16 cellular contexts compared by ENCODE assay signal in the genomic region with DNA sequence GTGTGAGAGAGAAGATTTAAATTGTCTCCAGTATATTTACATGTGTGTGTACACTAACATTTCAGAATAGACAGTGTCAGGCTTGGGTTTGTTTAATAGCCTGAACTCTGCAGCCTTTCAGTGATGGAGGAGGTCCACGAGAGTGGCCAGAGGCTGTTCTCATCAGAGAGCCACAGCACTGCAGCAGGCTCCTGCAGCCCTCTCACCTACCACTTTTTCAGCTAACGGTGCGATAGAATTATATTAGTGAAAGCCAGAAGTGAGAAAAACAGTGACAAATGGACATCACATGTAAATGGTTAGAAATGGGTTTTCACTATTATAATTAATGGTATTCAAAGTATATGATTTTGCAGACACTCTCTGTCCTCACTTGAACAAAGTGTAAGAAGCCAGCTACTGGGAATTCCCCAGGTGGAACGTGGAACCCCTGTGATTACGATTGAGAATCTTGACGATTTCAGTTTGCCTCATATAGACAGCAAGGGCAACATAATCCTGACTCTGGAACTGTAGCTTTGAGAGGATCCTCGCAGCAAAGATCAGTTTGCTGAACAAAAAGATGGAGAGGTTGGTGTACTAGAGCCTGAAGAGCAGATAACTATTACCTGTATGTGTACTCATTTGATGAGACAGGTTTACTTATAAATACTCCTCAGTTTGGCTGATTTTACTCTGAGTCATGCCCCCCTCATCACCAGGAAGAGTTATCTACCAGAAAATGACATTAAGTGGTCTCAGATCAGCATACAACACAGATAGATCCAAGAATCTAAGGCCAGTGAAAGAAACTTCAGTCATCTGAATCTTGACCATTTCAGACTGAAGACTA. TPM values are rescaled to one million over a fixed set of nuclear protein-coding genes. Genes with fewer than 3 reads are reported as not detected.
DNase-seq lines count a peak whose midpoint lies in the region; ATAC-seq and TF ChIP-seq lines count a peak whose summit lies in the region.
"Had no signal": no experiment of that assay in that cellular context is flagged by ENCODE, and none has a peak within 500 bp of the region (broad histone marks: within the 10 kb centered on the region; RNA-seq: fewer than 3 reads in every experiment).

No MANE protein-coding gene starts in this region.

- TF ChIP-seq POLR2A in GM18505 (IDR thresholded peaks at IDR 0.05; ENCODE audit: borderline replicate concordance, extremely low read depth, insufficient read depth, insufficient read length) = no peak

- intact Hi-C loops in activated CD4-positive, alpha-beta memory T cell treated with anti-CD3 and anti-CD28 coated beads for 36 hours (cut with micrococcal nuclease) = loop anchor here (2.0 kb wide), 2 partner anchors 14 to 26 kb away; no protein-coding TSS in a partner anchor
- intact Hi-C loops in activated B cell treated with CpG ODN at 0.5 μM for 24 hours (cut with micrococcal nuclease) = loop anchor here (2.0 kb wide), 1 partner anchor 14 kb away; no protein-coding TSS in a partner anchor

- no peak overlapping the region for H3K4me3 Mint-ChIP-seq in activated CD4-positive, alpha-beta memory T cell treated with anti-CD3 and anti-CD28 coated beads for 36 hours
- H3K4me3 Mint-ChIP-seq in activated CD4-positive, alpha-beta memory T cell treated with anti-CD3 and anti-CD28 coated beads, Interleukin-2, amount 10 ng/mL, durations not matched to agents 7 days and 5 days = no peak overlapping the region
- no peak overlapping the region for H3K4me3 Mint-ChIP-seq in activated B cell treated with CpG ODN at 0.5 μM for 24 hours
- peak overlapping the region; percentile 19 for H3K4me3 Mint-ChIP-seq in natural killer cell treated with Interleukin-12 subunit alpha and Interleukin-12 subunit beta and Interleukin-15 and Interleukin-18, amount 100 ng/mL, for 72 hours
- H3K4me3 Mint-ChIP-seq: nephron had no signal

- ATAC-seq in GM18520 (IDR thresholded peaks at IDR 0.05; ENCODE audit: unreplicated experiment) = peak; percentile 60
- ATAC-seq in activated B cell treated with CpG ODN at 0.5 μM for 24 hours (ENCODE audit: low read depth) = peak; percentile 42
- no peak for ATAC-seq in natural killer cell treated with Interleukin-12 subunit alpha and Interleukin-12 subunit beta and Interleukin-15 and Interleukin-18, amount 100 ng/mL, for 72 hours
- no peak for ATAC-seq in GM18505 (IDR thresholded peaks at IDR 0.05; ENCODE audit: unreplicated experiment)
- ATAC-seq: left lung had no signal

- peak; percentile 54 for DNase-seq in activated CD4-positive, alpha-beta memory T cell treated with anti-CD3 and anti-CD28 coated beads for 36 hours
- DNase-seq in activated CD4-positive, alpha-beta memory T cell treated with anti-CD3 and anti-CD28 coated beads, Interleukin-2, amount 10 ng/mL, durations not matched to agents 7 days and 5 days = no peak
- DNase-seq in activated B cell treated with CpG ODN at 0.5 μM for 24 hours (no peak), NCI-H128 (lab: John Stamatoyannopoulos, UW; ENCODE audit: unreplicated experiment) (no peak), HPDE6-E6E7 (ENCODE audit: extremely low spot score) (no peak)
- DNase-seq in natural killer cell treated with Interleukin-12 subunit alpha and Interleukin-12 subunit beta and Interleukin-15 and Interleukin-18, amount 100 ng/mL, for 72 hours (ENCODE audit: low spot score) = no peak
- DNase-seq: ACHN; activated CD4-positive, alpha-beta T cell treated with anti-CD3 and anti-CD28 coated beads for 48 hours; central memory CD4-positive, alpha-beta T cell; left lung; NCI-H2107 had no signal

- POLR2A ChIA-PET in activated CD4-positive, alpha-beta memory T cell treated with anti-CD3 and anti-CD28 coated beads for 36 hours (lab: Charles Lee) = interaction anchor here (0.8 to 1.2 kb wide), 7 partner anchors 10 to 36 kb away, joined by 3 to 5 read pairs (median 3); a partner anchor contains a TSS
- POLR2A ChIA-PET in activated CD4-positive, alpha-beta memory T cell treated with anti-CD3 and anti-CD28 coated beads, Interleukin-2, amount 10 ng/mL, durations not matched to agents 7 days and 5 days (lab: Charles Lee) = interaction anchor here (1.1 to 2.1 kb wide), 5 partner anchors 12 to 33 kb away, joined by 3 to 7 read pairs (median 4); no protein-coding TSS in a partner anchor
- POLR2A ChIA-PET in activated B cell treated with CpG ODN at 0.5 μM for 24 hours (lab: Charles Lee) = interaction anchor here (0.9 to 1.3 kb wide), 4 partner anchors 19 to 33 kb away, joined by 3 to 5 read pairs (median 3); no protein-coding TSS in a partner anchor

- H3K36me3 Mint-ChIP-seq in activated CD4-positive, alpha-beta memory T cell treated with anti-CD3 and anti-CD28 coated beads for 36 hours = peaks cover 78% of the 10 kb centered on the region
- peaks cover 90% of the 10 kb centered on the region for H3K36me3 Mint-ChIP-seq in activated CD4-positive, alpha-beta memory T cell treated with anti-CD3 and anti-CD28 coated beads, Interleukin-2, amount 10 ng/mL, durations not matched to agents 7 days and 5 days (ENCODE audit: low read depth)
- H3K36me3 Mint-ChIP-seq in activated B cell treated with CpG ODN at 0.5 μM for 24 hours (ENCODE audit: low read depth) = peaks cover 89% of the 10 kb centered on the region
- H3K36me3 Mint-ChIP-seq in natural killer cell treated with Interleukin-12 subunit alpha and Interleukin-12 subunit beta and Interleukin-15 and Interleukin-18, amount 100 ng/mL, for 72 hours = peaks cover 46% of the 10 kb centered on the region

- no peaks in the 10 kb centered on the region for H3K9me3 Mint-ChIP-seq in activated CD4-positive, alpha-beta memory T cell treated with anti-CD3 and anti-CD28 coated beads for 36 hours
- no peaks in the 10 kb centered on the region for H3K9me3 Mint-ChIP-seq in activated CD4-positive, alpha-beta memory T cell treated with anti-CD3 and anti-CD28 coated beads, Interleukin-2, amount 10 ng/mL, durations not matched to agents 7 days and 5 days
- H3K9me3 Mint-ChIP-seq in activated B cell treated with CpG ODN at 0.5 μM for 24 hours = no peaks in the 10 kb centered on the region
- H3K9me3 Mint-ChIP-seq in natural killer cell treated with Interleukin-12 subunit alpha and Interleukin-12 subunit beta and Interleukin-15 and Interleukin-18, amount 100 ng/mL, for 72 hours = no peaks in the 10 kb centered on the region
- H3K9me3 Mint-ChIP-seq: nephron had no signal

- no peaks in the 10 kb centered on the region for H3K27me3 Mint-ChIP-seq in activated CD4-positive, alpha-beta memory T cell treated with anti-CD3 and anti-CD28 coated beads for 36 hours
- no peaks in the 10 kb centered on the region for H3K27me3 Mint-ChIP-seq in activated CD4-positive, alpha-beta memory T cell treated with anti-CD3 and anti-CD28 coated beads, Interleukin-2, amount 10 ng/mL, durations not matched to agents 7 days and 5 days
- no peaks in the 10 kb centered on the region for H3K27me3 Mint-ChIP-seq in activated B cell treated with CpG ODN at 0.5 μM for 24 hours
- no peaks in the 10 kb centered on the region for H3K27me3 Mint-ChIP-seq in natural killer cell treated with Interleukin-12 subunit alpha and Interleukin-12 subunit beta and Interleukin-15 and Interleukin-18, amount 100 ng/mL, for 72 hours

- H3K27ac Mint-ChIP-seq in activated CD4-positive, alpha-beta memory T cell treated with anti-CD3 and anti-CD28 coated beads for 36 hours = peak overlapping the region; percentile 71
- no peak overlapping the region for H3K27ac Mint-ChIP-seq in activated CD4-positive, alpha-beta memory T cell treated with anti-CD3 and anti-CD28 coated beads, Interleukin-2, amount 10 ng/mL, durations not matched to agents 7 days and 5 days
- H3K27ac Mint-ChIP-seq in activated B cell treated with CpG ODN at 0.5 μM for 24 hours = peak overlapping the region; percentile 76
- H3K27ac Mint-ChIP-seq in natural killer cell treated with Interleukin-12 subunit alpha and Interleukin-12 subunit beta and Interleukin-15 and Interleukin-18, amount 100 ng/mL, for 72 hours = peak overlapping the region; percentile 68 to 72
- H3K27ac Mint-ChIP-seq: nephron had no signal

- CTCF ChIA-PET in activated CD4-positive, alpha-beta memory T cell treated with anti-CD3 and anti-CD28 coated beads for 36 hours (lab: Charles Lee) = interaction anchor here (0.6 to 1.8 kb wide), 8 partner anchors 12 to 221 kb away, joined by 3 to 9 read pairs (median 3); a partner anchor contains a TSS
- CTCF ChIA-PET in activated CD4-positive, alpha-beta memory T cell treated with anti-CD3 and anti-CD28 coated beads, Interleukin-2, amount 10 ng/mL, durations not matched to agents 7 days and 5 days (lab: Charles Lee) = interaction anchor here (1.1 kb wide), 1 partner anchor 43 kb away, joined by 3 read pairs; no protein-coding TSS in a partner anchor
- CTCF ChIA-PET in activated B cell treated with CpG ODN at 0.5 μM for 24 hours (lab: Charles Lee) = interaction anchor here (1.4 kb wide), 1 partner anchor 30 kb away, joined by 4 read pairs; no protein-coding TSS in a partner anchor

- no peak for TF ChIP-seq CTCF in activated B cell treated with CpG ODN at 0.5 μM for 24 hours (IDR thresholded peaks at IDR 0.05)

- H3K4me1 Mint-ChIP-seq in activated CD4-positive, alpha-beta memory T cell treated with anti-CD3 and anti-CD28 coated beads for 36 hours (ENCODE audit: low read depth) = peaks cover 64% of the 10 kb centered on the region
- peaks cover 46% of the 10 kb centered on the region for H3K4me1 Mint-ChIP-seq in activated CD4-positive, alpha-beta memory T cell treated with anti-CD3 and anti-CD28 coated beads, Interleukin-2, amount 10 ng/mL, durations not matched to agents 7 days and 5 days
- peaks cover 19% of the 10 kb centered on the region for H3K4me1 Mint-ChIP-seq in activated B cell treated with CpG ODN at 0.5 μM for 24 hours
- peaks cover 35 to 61% of the 10 kb centered on the region in 2 donors for H3K4me1 Mint-ChIP-seq in natural killer cell treated with Interleukin-12 subunit alpha and Interleukin-12 subunit beta and Interleukin-15 and Interleukin-18, amount 100 ng/mL, for 72 hours (ENCODE audit: low read depth in 2 of 2)
- H3K4me1 Mint-ChIP-seq: nephron had no signal

RNA-seq across cellular contexts. Expression of a gene that starts 31.4 kb away (rescaled TPM):
- 100 to 1,000 TPM; 215 to 220 TPM for total RNA-seq in activated CD4-positive, alpha-beta memory T cell treated with anti-CD3 and anti-CD28 coated beads for 36 hours
- 100 to 1,000 TPM; 394 to 395 TPM for total RNA-seq in activated CD4-positive, alpha-beta memory T cell treated with anti-CD3 and anti-CD28 coated beads, Interleukin-2, amount 10 ng/mL, durations not matched to agents 7 days and 5 days
- 145 and 160 TPM in 2 replicates for total RNA-seq in activated B cell treated with CpG ODN at 0.5 μM for 24 hours
- total RNA-seq in natural killer cell treated with Interleukin-12 subunit alpha and Interleukin-12 subunit beta and Interleukin-15 and Interleukin-18, amount 100 ng/mL, for 72 hours = 100 to 1,000 TPM; 186 to 228 TPM

RNA-seq across cellular contexts. Expression of a gene that starts 35.5 kb away (rescaled TPM):
- 100 to 1,000 TPM; 216 to 224 TPM for total RNA-seq in activated CD4-positive, alpha-beta memory T cell treated with anti-CD3 and anti-CD28 coated beads for 36 hours
- 10 to 100 TPM; 28.1 to 28.2 TPM for total RNA-seq in activated CD4-positive, alpha-beta memory T cell treated with anti-CD3 and anti-CD28 coated beads, Interleukin-2, amount 10 ng/mL, durations not matched to agents 7 days and 5 days
- total RNA-seq in activated B cell treated with CpG ODN at 0.5 μM for 24 hours = 46.5 and 53.3 TPM in 2 replicates
- total RNA-seq in natural killer cell treated with Interleukin-12 subunit alpha and Interleukin-12 subunit beta and Interleukin-15 and Interleukin-18, amount 100 ng/mL, for 72 hours = 1 to 10 TPM; 1.8 to 6.6 TPM
- total RNA-seq: foreskin keratinocyte, renal cortical epithelial cell had no signal

Comparison
In these comparisons a context has a peak if more than half of its experiments do, and no peak if none do; other contexts are left out.
1. ATAC-seq: peak in GM18520 (single experiment) and activated B cell treated with CpG ODN at 0.5 μM for 24 hours (single experiment); none in natural killer cell treated with Interleukin-12 subunit alpha and Interleukin-12 subunit beta and Interleukin-15 and Interleukin-18, amount 100 ng/mL, for 72 hours (0 of 2) and GM18505 (single experiment).